ENCODE assay signal across 14 cellular contexts in genomic region chr1:20138961-20139550, GRCh38.
"Had no signal": no experiment of that assay in that cellular context is flagged by ENCODE, and none has a peak within 500 bp of the region (broad histone marks: within the 10 kb centered on the region; RNA-seq: fewer than 3 reads in every experiment).

A gene with protein sequence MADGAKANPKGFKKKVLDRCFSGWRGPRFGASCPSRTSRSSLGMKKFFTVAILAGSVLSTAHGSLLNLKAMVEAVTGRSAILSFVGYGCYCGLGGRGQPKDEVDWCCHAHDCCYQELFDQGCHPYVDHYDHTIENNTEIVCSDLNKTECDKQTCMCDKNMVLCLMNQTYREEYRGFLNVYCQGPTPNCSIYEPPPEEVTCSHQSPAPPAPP (plus strand): TSS chr1:20139323. CDS start chr1:20139428, 105 bp downstream.

- H3K9me3 Mint-ChIP-seq: activated naive CD4-positive, alpha-beta T cell treated with anti-CD3 and anti-CD28 coated beads, Interleukin-2, amount 50 U/mL, for 72 hours; activated T-helper 17 cell treated with anti-CD3 and anti-CD28 coated beads, Interleukin-2, amount 50 U/mL, for 72 hours; memory B cell; natural killer cell treated with Interleukin-12 subunit alpha and Interleukin-12 subunit beta and Interleukin-15 and Interleukin-18, amount 100 ng/mL, for 72 hours had no signal

- H3K79me2 ChIP-seq: parathyroid adenoma had no signal

- H2AFZ ChIP-seq: parathyroid adenoma had no signal

- H3K9ac ChIP-seq: parathyroid adenoma had no signal

- H3K27ac Mint-ChIP-seq: activated T-helper 17 cell treated with anti-CD3 and anti-CD28 coated beads, Interleukin-2, amount 50 U/mL, for 72 hours; memory B cell; natural killer cell treated with Interleukin-12 subunit alpha and Interleukin-12 subunit beta and Interleukin-15 and Interleukin-18, amount 100 ng/mL, for 72 hours had no signal

- H3K27me3 ChIP-seq: tibial nerve had no signal

- H3K36me3 ChIP-seq: tibial nerve had no signal

- H3K27ac ChIP-seq: parathyroid adenoma, tibial nerve had no signal

- H3K4me1 ChIP-seq: parathyroid adenoma, tibial nerve had no signal

- H3K4me3 ChIP-seq: skin epidermis, tibial nerve had no signal

- H3K4me1 Mint-ChIP-seq: activated T-helper 17 cell treated with anti-CD3 and anti-CD28 coated beads, Interleukin-2, amount 50 U/mL, for 72 hours had no signal

- DNase-seq: activated CD8-positive, alpha-beta memory T cell treated with anti-CD3 and anti-CD28 coated beads for 24 hours; anterior cingulate cortex; cerebellar nuclear complex; dermis blood vessel endothelial cell; retina; stimulated activated CD4-positive, alpha-beta T cell treated with anti-CD3 and anti-CD28 coated beads, Interleukin-4, amount 100 ng/mL, for 4 hours; T-helper 9 cell had no signal

- ATAC-seq: activated naive CD4-positive, alpha-beta T cell treated with anti-CD3 and anti-CD28 coated beads, Interleukin-2, amount 50 U/mL, for 72 hours; activated T-helper 17 cell treated with anti-CD3 and anti-CD28 coated beads, Interleukin-2, amount 50 U/mL, for 72 hours; natural killer cell treated with Interleukin-12 subunit alpha and Interleukin-12 subunit beta and Interleukin-15 and Interleukin-18, amount 100 ng/mL, for 72 hours had no signal

- H3K4me3 Mint-ChIP-seq: activated T-helper 17 cell treated with anti-CD3 and anti-CD28 coated beads, Interleukin-2, amount 50 U/mL, for 72 hours; memory B cell; natural killer cell treated with Interleukin-12 subunit alpha and Interleukin-12 subunit beta and Interleukin-15 and Interleukin-18, amount 100 ng/mL, for 72 hours had no signal

- H3K9me3 ChIP-seq: tibial nerve had no signal
